ENCODE assay signal across 8 cellular contexts in genomic region chr7:100091411-100092181, GRCh38. TPM values are rescaled to one million over a fixed set of nuclear protein-coding genes. Genes with fewer than 3 reads are reported as not detected.
DNase-seq lines count a peak whose midpoint lies in the region; ATAC-seq and TF ChIP-seq lines count a peak whose summit lies in the region.

No MANE protein-coding gene starts in this region.

- ATAC-seq in natural killer cell: no peak
- ATAC-seq in natural killer cell treated with Interleukin-12 subunit alpha and Interleukin-12 subunit beta and Interleukin-15 and Interleukin-18, amount 100 ng/mL, for 72 hours: no peak
- ATAC-seq in HG03565 (IDR thresholded peaks at IDR 0.05; ENCODE audit: unreplicated experiment): no peak

- peaks cover 0 to 5% of the 10 kb centered on the region in 2 donors for H3K4me1 ChIP-seq in neuronal stem cell (ENCODE audit: control insufficient read depth in 2 of 2, insufficient read depth in 1 of 2, low read depth in 1 of 2, low read length in 2 of 2)

- no peak overlapping the region for H3K14ac ChIP-seq in neuronal stem cell (ENCODE audit: low read length)

- H3K4me3 ChIP-seq in neuronal stem cell (ENCODE audit: low read length in 2 of 2): no peak overlapping the region

- H3K4me2 ChIP-seq in neuronal stem cell (ENCODE audit: insufficient read depth, low read length, poor library complexity, severe bottlenecking): no peak overlapping the region

- peaks cover 54 to 65% of the 10 kb centered on the region in 2 donors for H3K36me3 ChIP-seq in neuronal stem cell (replicated peaks in 1 of 2; ENCODE audit: control insufficient read depth in 2 of 2, insufficient read depth in 2 of 2, low read length in 2 of 2)

- H2AFZ ChIP-seq in neuronal stem cell (ENCODE audit: low read length): no peak overlapping the region

- H4K91ac ChIP-seq in neuronal stem cell (ENCODE audit: low read depth, low read length, poor library complexity): no peak overlapping the region

- H3K27me3 Mint-ChIP-seq in natural killer cell (ENCODE audit: low read depth in 2 of 2) (no peaks in the 10 kb centered on the region), chondrocyte (ENCODE audit: low read depth) (no peaks in the 10 kb centered on the region)
- no peaks in the 10 kb centered on the region for H3K27me3 Mint-ChIP-seq in natural killer cell treated with Interleukin-12 subunit alpha and Interleukin-12 subunit beta and Interleukin-15 and Interleukin-18, amount 100 ng/mL, for 72 hours
- no peaks in the 10 kb centered on the region for H3K27me3 Mint-ChIP-seq in stimulated activated naive CD8-positive, alpha-beta T cell treated with anti-CD3 and anti-CD28 coated beads, Interleukin-15, Interleukin-2, amounts not matched to agents 100 ng/mL and 50 ng/mL, for 24 hours

- no peak for TF ChIP-seq CTCF in natural killer cell (IDR thresholded peaks at IDR 0.05)
- TF ChIP-seq CTCF in chondrocyte (IDR thresholded peaks at IDR 0.05): peak; percentile 15

- peaks cover 6% of the 10 kb centered on the region for H3K79me1 ChIP-seq in neuronal stem cell (ENCODE audit: low read depth, low read length)

- H3K9me3 ChIP-seq in neuronal stem cell (replicated peaks in 1 of 2; ENCODE audit: control insufficient read depth in 2 of 2, insufficient read depth in 1 of 2, low read depth in 1 of 2, low read length in 2 of 2): no peaks in the 10 kb centered on the region

- no peak overlapping the region for H3K4ac ChIP-seq in neuronal stem cell (ENCODE audit: low read length)

- peak overlapping the region; percentile 16 to 79 for H3K27ac Mint-ChIP-seq in natural killer cell
- peak overlapping the region in 1 of 2 donors; percentile 83 for H3K27ac Mint-ChIP-seq in natural killer cell treated with Interleukin-12 subunit alpha and Interleukin-12 subunit beta and Interleukin-15 and Interleukin-18, amount 100 ng/mL, for 72 hours
- peak overlapping the region; percentile 61 for H3K27ac Mint-ChIP-seq in chondrocyte (ENCODE audit: unreplicated experiment)
- peak overlapping the region; percentile 63 for H3K27ac Mint-ChIP-seq in stimulated activated naive CD8-positive, alpha-beta T cell treated with anti-CD3 and anti-CD28 coated beads, Interleukin-15, Interleukin-2, amounts not matched to agents 100 ng/mL and 50 ng/mL, for 24 hours

- peaks cover 9 to 34% of the 10 kb centered on the region in 2 donors for H3K4me1 Mint-ChIP-seq in natural killer cell
- H3K4me1 Mint-ChIP-seq in natural killer cell treated with Interleukin-12 subunit alpha and Interleukin-12 subunit beta and Interleukin-15 and Interleukin-18, amount 100 ng/mL, for 72 hours (ENCODE audit: low read depth in 2 of 2): peaks cover 9 to 34% of the 10 kb centered on the region in 2 donors
- peaks cover 31% of the 10 kb centered on the region for H3K4me1 Mint-ChIP-seq in chondrocyte (ENCODE audit: low read depth)
- H3K4me1 Mint-ChIP-seq in stimulated activated naive CD8-positive, alpha-beta T cell treated with anti-CD3 and anti-CD28 coated beads, Interleukin-15, Interleukin-2, amounts not matched to agents 100 ng/mL and 50 ng/mL, for 24 hours (ENCODE audit: low read depth): peaks cover 60% of the 10 kb centered on the region

- no peak overlapping the region for H3K27ac ChIP-seq in neuronal stem cell (replicated peaks; ENCODE audit: low read length)

- H3K36me3 Mint-ChIP-seq in natural killer cell (peaks cover 8% of the 10 kb centered on the region), chondrocyte (ENCODE audit: low read depth) (peaks cover 38% of the 10 kb centered on the region)
- peaks cover 16% of the 10 kb centered on the region for H3K36me3 Mint-ChIP-seq in natural killer cell treated with Interleukin-12 subunit alpha and Interleukin-12 subunit beta and Interleukin-15 and Interleukin-18, amount 100 ng/mL, for 72 hours
- peaks cover 62% of the 10 kb centered on the region for H3K36me3 Mint-ChIP-seq in stimulated activated naive CD8-positive, alpha-beta T cell treated with anti-CD3 and anti-CD28 coated beads, Interleukin-15, Interleukin-2, amounts not matched to agents 100 ng/mL and 50 ng/mL, for 24 hours (ENCODE audit: low read depth)

- H3K18ac ChIP-seq in neuronal stem cell (ENCODE audit: low read length): no peak overlapping the region

- no CpG with 5 or more reads among the region's 19 CpGs for WGBS in neuronal stem cell (ENCODE audit: extremely low coverage in 2 of 2, insufficient read length in 2 of 2, insufficient replicate concordance in 1 of 2), 2 donors

- DNase-seq in natural killer cell (no peak), chondrocyte (ENCODE audit: low spot score) (no peak), neuronal stem cell (ENCODE audit: low spot score) (no peak), OCI-M2 (lab: John Stamatoyannopoulos, UW; ENCODE audit: unreplicated experiment) (no peak)
- no peak for DNase-seq in natural killer cell treated with Interleukin-12 subunit alpha and Interleukin-12 subunit beta and Interleukin-15 and Interleukin-18, amount 100 ng/mL, for 72 hours (ENCODE audit: low spot score)

- no peak overlapping the region for H4K8ac ChIP-seq in neuronal stem cell (ENCODE audit: low read depth, low read length)

- no peak overlapping the region for H2BK12ac ChIP-seq in neuronal stem cell (ENCODE audit: low read length)

- no peak overlapping the region for H3K23ac ChIP-seq in neuronal stem cell (ENCODE audit: low read depth, low read length, poor library complexity)

- H3K27me3 ChIP-seq in neuronal stem cell (ENCODE audit: control insufficient read depth in 3 of 3, insufficient read depth in 3 of 3, low read depth in 1 of 3, low read length in 3 of 3): no peaks in the 10 kb centered on the region

- H2BK15ac ChIP-seq in neuronal stem cell (ENCODE audit: low read length): no peak overlapping the region

- peak overlapping the region; percentile 31 for H3K4me3 Mint-ChIP-seq in natural killer cell
- no peak overlapping the region for H3K4me3 Mint-ChIP-seq in natural killer cell treated with Interleukin-12 subunit alpha and Interleukin-12 subunit beta and Interleukin-15 and Interleukin-18, amount 100 ng/mL, for 72 hours
- no peak overlapping the region for H3K4me3 Mint-ChIP-seq in chondrocyte (ENCODE audit: unreplicated experiment)
- H3K4me3 Mint-ChIP-seq in stimulated activated naive CD8-positive, alpha-beta T cell treated with anti-CD3 and anti-CD28 coated beads, Interleukin-15, Interleukin-2, amounts not matched to agents 100 ng/mL and 50 ng/mL, for 24 hours: peak overlapping the region; percentile 30

- H3K9me3 Mint-ChIP-seq in natural killer cell (no peaks in the 10 kb centered on the region), chondrocyte (ENCODE audit: low read depth) (no peaks in the 10 kb centered on the region)
- H3K9me3 Mint-ChIP-seq in natural killer cell treated with Interleukin-12 subunit alpha and Interleukin-12 subunit beta and Interleukin-15 and Interleukin-18, amount 100 ng/mL, for 72 hours: no peaks in the 10 kb centered on the region
- H3K9me3 Mint-ChIP-seq in stimulated activated naive CD8-positive, alpha-beta T cell treated with anti-CD3 and anti-CD28 coated beads, Interleukin-15, Interleukin-2, amounts not matched to agents 100 ng/mL and 50 ng/mL, for 24 hours: no peaks in the 10 kb centered on the region

- intact Hi-C loops in natural killer cell (cut with micrococcal nuclease): no loop called here

- no peak overlapping the region for H2BK120ac ChIP-seq in neuronal stem cell (ENCODE audit: low read depth, low read length)

- no peak overlapping the region for H2BK5ac ChIP-seq in neuronal stem cell (ENCODE audit: low read length)

- no peak overlapping the region for H2AK5ac ChIP-seq in neuronal stem cell (ENCODE audit: low read depth, low read length)

- no peak overlapping the region for H3K9ac ChIP-seq in neuronal stem cell (ENCODE audit: low read depth, low read length, poor library complexity)

TF ChIP-seq in PFSK-1, 5 proteins besides CTCF, POLR2A, EP300 and RAD21 (continues in another document):
- TF ChIP-seq FOXP2 (optimal IDR thresholded peaks at IDR 0.05; ENCODE audit: borderline replicate concordance, extremely low read depth, extremely low read length, insufficient read depth): no peak

RNA-seq across cellular contexts. Expression of gene COPS6, which starts 2.8 kb away (rescaled TPM):
- total RNA-seq in natural killer cell (10 to 100 TPM; 79.0 to 94.6 (median 84.4) TPM), chondrocyte (80.1 to 111 TPM (median 83.1 TPM) in 3 replicates)
- 10 to 100 TPM; 81.8 to 88.8 TPM for total RNA-seq in natural killer cell treated with Interleukin-12 subunit alpha and Interleukin-12 subunit beta and Interleukin-15 and Interleukin-18, amount 100 ng/mL, for 72 hours
- 372 TPM for polyA plus RNA-seq in PFSK-1 (2012; ENCODE audit: insufficient read length, low read depth)
- 104 TPM for polyA plus RNA-seq in neuronal stem cell (2013, experiment 1 of 2)
- 102 TPM for polyA plus RNA-seq in neuronal stem cell (2013, experiment 2 of 2)

RNA-seq across cellular contexts. Expression of gene MCM7, which starts 9.6 kb away (rescaled TPM):
- total RNA-seq in natural killer cell: 100 to 1,000 TPM; 112 to 214 (median 137) TPM
- 100 to 1,000 TPM; 248 to 526 TPM for total RNA-seq in natural killer cell treated with Interleukin-12 subunit alpha and Interleukin-12 subunit beta and Interleukin-15 and Interleukin-18, amount 100 ng/mL, for 72 hours
- polyA plus RNA-seq in PFSK-1 (2012; ENCODE audit: insufficient read length, low read depth): 144 TPM
- total RNA-seq in chondrocyte: 34.0 to 63.8 TPM (median 34.1 TPM) in 3 replicates
- polyA plus RNA-seq in neuronal stem cell (2013, experiment 1 of 2): 218 TPM
- 219 TPM for polyA plus RNA-seq in neuronal stem cell (2013, experiment 2 of 2)

RNA-seq across cellular contexts. Expression of gene AP4M1, which starts 9.8 kb away (rescaled TPM):
- total RNA-seq in natural killer cell (10 to 100 TPM in 2 of 3 donors, 1 to 10 TPM in 1; 8.4 to 12.8 (median 12.7) TPM), chondrocyte (16.9 to 24.8 TPM (median 19.6 TPM) in 3 replicates)
- 10 to 100 TPM in 1 of 2 donors, 1 to 10 TPM in 1; 8.9 to 16.9 TPM for total RNA-seq in natural killer cell treated with Interleukin-12 subunit alpha and Interleukin-12 subunit beta and Interleukin-15 and Interleukin-18, amount 100 ng/mL, for 72 hours
- 20.4 TPM for polyA plus RNA-seq in PFSK-1 (2012; ENCODE audit: insufficient read length, low read depth)
- 10.7 TPM for polyA plus RNA-seq in neuronal stem cell (2013, experiment 1 of 2)
- polyA plus RNA-seq in neuronal stem cell (2013, experiment 2 of 2): 10.2 TPM

RNA-seq across cellular contexts. Expression of gene ZNF3, which starts 10.1 kb away (rescaled TPM):
- total RNA-seq in natural killer cell (10 to 100 TPM; 37.8 to 51.6 (median 49.0) TPM), chondrocyte (21.9 to 28.4 TPM (median 22.1 TPM) in 3 replicates)
- 10 to 100 TPM; 19.6 to 33.6 TPM for total RNA-seq in natural killer cell treated with Interleukin-12 subunit alpha and Interleukin-12 subunit beta and Interleukin-15 and Interleukin-18, amount 100 ng/mL, for 72 hours
- 14.0 TPM for polyA plus RNA-seq in PFSK-1 (2012; ENCODE audit: insufficient read length, low read depth)
- 57.7 TPM for polyA plus RNA-seq in neuronal stem cell (2013, experiment 1 of 2)
- 59.6 TPM for polyA plus RNA-seq in neuronal stem cell (2013, experiment 2 of 2)

RNA-seq across cellular contexts. Expression of gene TAF6, which starts 27.6 kb away (rescaled TPM):
- total RNA-seq in natural killer cell (10 to 100 TPM; 42.2 to 56.8 (median 47.9) TPM), chondrocyte (53.5 to 58.5 TPM (median 54.9 TPM) in 3 replicates)
- 10 to 100 TPM; 46.3 to 69.1 TPM for total RNA-seq in natural killer cell treated with Interleukin-12 subunit alpha and Interleukin-12 subunit beta and Interleukin-15 and Interleukin-18, amount 100 ng/mL, for 72 hours
- 85.2 TPM for polyA plus RNA-seq in PFSK-1 (2012; ENCODE audit: insufficient read length, low read depth)
- 77.7 TPM for polyA plus RNA-seq in neuronal stem cell (2013, experiment 1 of 2)
- polyA plus RNA-seq in neuronal stem cell (2013, experiment 2 of 2): 76.6 TPM

Comparison
In these comparisons a context has a peak if more than half of its experiments do, and no peak if none do; other contexts are left out.
1. H3K4me3 Mint-ChIP-seq: peak in natural killer cell (single experiment) and stimulated activated naive CD8-positive, alpha-beta T cell treated with anti-CD3 and anti-CD28 coated beads, Interleukin-15, Interleukin-2, amounts not matched to agents 100 ng/mL and 50 ng/mL, for 24 hours (single experiment); none in natural killer cell treated with Interleukin-12 subunit alpha and Interleukin-12 subunit beta and Interleukin-15 and Interleukin-18, amount 100 ng/mL, for 72 hours (single experiment) and chondrocyte (single experiment).